28 cellular contexts compared by ENCODE assay signal in genomic region chr2:48984922-48985321, GRCh38.
A peak's percentile ranks its signal among the peaks of the same experiment; 100 is the strongest.
DNase-seq lines count a peak whose midpoint lies in the region; ATAC-seq and TF ChIP-seq lines count a peak whose summit lies in the region.
"Had no signal": no experiment of that assay in that cellular context is flagged by ENCODE, and none has a peak within 500 bp of the region (broad histone marks: within the 10 kb centered on the region; RNA-seq: fewer than 3 reads in every experiment).

No MANE protein-coding gene starts in this region.

- no peak overlapping the region for H3K27ac ChIP-seq in left lung
- H3K27ac ChIP-seq: A549, lower lobe of right lung, pancreas, suprapubic skin, vagina had no signal

- ATAC-seq in GM18858 (IDR thresholded peaks at IDR 0.05; ENCODE audit: unreplicated experiment) (peak; percentile 7), GM19397 (IDR thresholded peaks at IDR 0.05; ENCODE audit: unreplicated experiment) (peak; percentile 39), HG02852 (IDR thresholded peaks at IDR 0.05; ENCODE audit: unreplicated experiment) (peak; percentile 10), HG03565 (IDR thresholded peaks at IDR 0.05; ENCODE audit: unreplicated experiment) (peak; percentile 24), left lung (no peak), HG03108 (IDR thresholded peaks at IDR 0.05; ENCODE audit: unreplicated experiment) (no peak)
- ATAC-seq: A549; activated CD8-positive, alpha-beta T cell treated with anti-CD3 and anti-CD28 coated beads, Interleukin-2, amount 10 ng/mL, durations not matched to agents 7 days and 5 days; CD8-positive, alpha-beta T cell; HCT116; lower lobe of right lung; mucosa of descending colon; Panc1; pancreas; right cardiac atrium; stimulated activated naive B cell treated with anti-CD40 and anti-IgM and Interleukin-4, amounts not matched to agents 10 μg/mL and 1 μg/mL and 100 μg/mL, for 72 hours had no signal

- TF ChIP-seq CTCF in left lung (IDR thresholded peaks at IDR 0.05), result no peak

- no peaks in the 10 kb centered on the region for H3K36me3 ChIP-seq in left lung
- H3K36me3 ChIP-seq: lower lobe of right lung, pancreas, suprapubic skin, vagina had no signal

- intact Hi-C loops in left lung (cut with DNase I), result no loop called here

- no peaks in the 10 kb centered on the region for H3K4me1 ChIP-seq in left lung
- H3K4me1 ChIP-seq: A549, lower lobe of right lung, pancreas, suprapubic skin, vagina had no signal

- H3K4me3 ChIP-seq in left lung, result no peak overlapping the region
- H3K4me3 ChIP-seq: A549, lower lobe of right lung, mucosa of descending colon, pancreas, suprapubic skin, vagina had no signal

- no peak for DNase-seq in left lung
- no peak for DNase-seq in activated naive CD4-positive, alpha-beta T cell treated with anti-CD3 and anti-CD28 coated beads, Interleukin-2, amount 50 U/mL, for 16 hours
- DNase-seq in NCI-H1694 (lab: John Stamatoyannopoulos, UW), result no peak
- DNase-seq: activated CD8-positive, alpha-beta T cell treated with anti-CD3 and anti-CD28 coated beads, Interleukin-2, amount 10 ng/mL, durations not matched to agents 7 days and 5 days; activated gamma-delta T cell treated with Interleukin-2 at 50 U/mL for 16 hours; activated T-cell treated with anti-CD3 and anti-CD28 coated beads, Interleukin-2, amount 50 U/mL, for 1 hour; CD8-positive, alpha-beta T cell; DMS153; KG1; lower lobe of right lung; mucosa of descending colon; NCI-H510A; nephron progenitor cell; pancreas; right cardiac atrium; SIG-M5; stimulated activated CD4-positive, alpha-beta T cell treated with anti-CD3 and anti-CD28 coated beads, Interleukin-4, amount 100 ng/mL, for 1 hour; stimulated activated naive B cell treated with anti-CD40 and anti-IgM and Interleukin-4, amounts not matched to agents 10 μg/mL and 1 μg/mL and 100 μg/mL, for 72 hours had no signal

- no peaks in the 10 kb centered on the region for H3K27me3 ChIP-seq in left lung
- H3K27me3 ChIP-seq: pancreas, suprapubic skin, vagina had no signal

- no peaks in the 10 kb centered on the region for H3K9me3 ChIP-seq in left lung
- H3K9me3 ChIP-seq: A549, lower lobe of right lung, mucosa of descending colon, pancreas, suprapubic skin, vagina had no signal

Comparison
In these comparisons a context has a peak if more than half of its experiments do, and no peak if none do; other contexts are left out.
1. ATAC-seq: peak in GM18858 (single experiment), GM19397 (single experiment), HG02852 (single experiment) and HG03565 (single experiment); none in left lung (single experiment) and HG03108 (single experiment).